Comparison of ENCODE assay signal across 8 cellular contexts in the genomic region with DNA sequence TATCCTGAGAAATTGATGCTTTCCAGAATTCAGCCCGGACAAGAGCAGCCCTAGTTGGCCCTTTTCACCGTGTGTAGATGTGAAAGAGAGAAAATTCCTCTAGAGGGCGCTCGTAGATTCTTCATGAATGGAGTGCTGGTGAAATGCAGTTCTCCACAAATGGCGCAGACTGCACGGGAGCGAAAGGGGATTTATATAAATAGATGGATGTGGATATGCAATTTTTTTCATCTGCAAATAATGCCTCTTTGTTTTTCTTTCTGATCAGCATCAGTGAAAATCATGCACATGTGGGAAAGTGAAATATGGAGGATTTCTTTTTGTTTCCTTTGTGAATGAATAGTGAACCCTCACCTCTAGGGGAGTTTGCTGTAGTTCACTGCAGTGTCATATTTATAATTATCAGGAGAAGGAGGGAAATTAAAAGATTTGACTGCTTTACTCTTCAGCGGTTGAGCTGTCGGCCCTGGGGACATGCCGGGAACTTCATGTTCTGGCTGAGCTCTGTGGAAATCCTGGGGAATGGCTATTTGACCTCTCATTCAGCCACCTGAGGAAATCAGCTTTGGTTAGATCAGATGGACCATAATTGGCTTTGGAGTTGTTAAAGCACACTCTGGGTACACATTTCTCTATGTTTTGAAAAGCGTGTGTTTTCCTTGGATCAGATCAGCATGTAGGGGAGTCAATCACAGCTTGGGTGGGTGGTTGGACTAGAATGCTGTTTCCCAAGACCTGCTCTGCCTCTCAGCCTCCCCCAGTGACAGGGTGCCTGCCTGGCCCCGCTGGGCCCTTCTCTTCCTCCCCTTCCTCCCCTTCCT.
DNase-seq lines count a peak whose midpoint lies in the region; ATAC-seq and TF ChIP-seq lines count a peak whose summit lies in the region.

No MANE protein-coding gene starts in this region.

- H3K4me1 Mint-ChIP-seq in activated T-helper 1 cell treated with anti-CD3 and anti-CD28 coated beads, Interleukin-12 subunit alpha, Interleukin-12 subunit beta, Interleukin-2, Interleukin-4 antibody, amounts not matched to agents 30 ng/mL and 10 ng/mL and 1 ng/mL, durations not matched to agents 14 hours and 24 hours and 36 hours (ENCODE audit: low read depth) = peaks cover 14% of the 10 kb centered on the region

- TF ChIP-seq CTCF in prostate gland (IDR thresholded peaks at IDR 0.05) = peak in 3 of 4 experiments; percentile 58 to 76 (median 64)

- DNase-seq in NCI-H446 (lab: John Stamatoyannopoulos, UW) = peak; percentile 64 to 82
- DNase-seq in NCI-H446 treated with DMSO at 0.1 percent for 48 hours (lab: John Stamatoyannopoulos, UW) = no peak
- DNase-seq in NCI-H345 treated with DMSO at 0.1 percent for 48 hours (lab: John Stamatoyannopoulos, UW; ENCODE audit: unreplicated experiment) = peak; percentile 53
- DNase-seq in activated T-helper 1 cell treated with anti-CD3 and anti-CD28 coated beads, Interleukin-12 subunit alpha, Interleukin-12 subunit beta, Interleukin-2, Interleukin-4 antibody, amounts not matched to agents 30 ng/mL and 10 ng/mL and 1 ng/mL, durations not matched to agents 14 hours and 24 hours and 36 hours (ENCODE audit: low spot score) = peak; percentile 8
- DNase-seq in Right ventricle myocardium superior = no peak
- peak; percentile 58 for DNase-seq in prostate gland (ENCODE audit: low spot score)

- H3K27ac Mint-ChIP-seq in activated T-helper 1 cell treated with anti-CD3 and anti-CD28 coated beads, Interleukin-12 subunit alpha, Interleukin-12 subunit beta, Interleukin-2, Interleukin-4 antibody, amounts not matched to agents 30 ng/mL and 10 ng/mL and 1 ng/mL, durations not matched to agents 14 hours and 24 hours and 36 hours = no peak overlapping the region

- H3K4me1 ChIP-seq in prostate gland (replicated peaks) = no peaks in the 10 kb centered on the region

- H3K27me3 Mint-ChIP-seq in activated T-helper 1 cell treated with anti-CD3 and anti-CD28 coated beads, Interleukin-12 subunit alpha, Interleukin-12 subunit beta, Interleukin-2, Interleukin-4 antibody, amounts not matched to agents 30 ng/mL and 10 ng/mL and 1 ng/mL, durations not matched to agents 14 hours and 24 hours and 36 hours (ENCODE audit: insufficient read depth) = no peaks in the 10 kb centered on the region

- 17% methylated on average over 12 of the region's 12 CpGs for WGBS in prostate gland

- H3K36me3 Mint-ChIP-seq in activated T-helper 1 cell treated with anti-CD3 and anti-CD28 coated beads, Interleukin-12 subunit alpha, Interleukin-12 subunit beta, Interleukin-2, Interleukin-4 antibody, amounts not matched to agents 30 ng/mL and 10 ng/mL and 1 ng/mL, durations not matched to agents 14 hours and 24 hours and 36 hours (ENCODE audit: low read depth) = no peaks in the 10 kb centered on the region

- H3K9me3 ChIP-seq in prostate gland = no peaks in the 10 kb centered on the region

- H3K27ac ChIP-seq in prostate gland = no peak overlapping the region

- H3K27me3 ChIP-seq in prostate gland (replicated peaks; ENCODE audit: insufficient read depth) = no peaks in the 10 kb centered on the region

- no peak overlapping the region for H3K4me3 Mint-ChIP-seq in activated T-helper 1 cell treated with anti-CD3 and anti-CD28 coated beads, Interleukin-12 subunit alpha, Interleukin-12 subunit beta, Interleukin-2, Interleukin-4 antibody, amounts not matched to agents 30 ng/mL and 10 ng/mL and 1 ng/mL, durations not matched to agents 14 hours and 24 hours and 36 hours

- no peaks in the 10 kb centered on the region for H3K36me3 ChIP-seq in prostate gland

- ATAC-seq in GM19463 (IDR thresholded peaks at IDR 0.05; ENCODE audit: unreplicated experiment) = peak; percentile 61
- peak; percentile 84 for ATAC-seq in HG03439 (IDR thresholded peaks at IDR 0.05; ENCODE audit: unreplicated experiment)
- ATAC-seq in Right ventricle myocardium superior (ENCODE audit: poor library complexity) = peak; percentile 98

- no peak overlapping the region for H3K4me3 ChIP-seq in prostate gland

- no peaks in the 10 kb centered on the region for H3K9me3 Mint-ChIP-seq in activated T-helper 1 cell treated with anti-CD3 and anti-CD28 coated beads, Interleukin-12 subunit alpha, Interleukin-12 subunit beta, Interleukin-2, Interleukin-4 antibody, amounts not matched to agents 30 ng/mL and 10 ng/mL and 1 ng/mL, durations not matched to agents 14 hours and 24 hours and 36 hours

- intact Hi-C loops in activated T-helper 1 cell treated with anti-CD3 and anti-CD28 coated beads, Interleukin-12 subunit alpha, Interleukin-12 subunit beta, Interleukin-2, Interleukin-4 antibody, amounts not matched to agents 30 ng/mL and 10 ng/mL and 1 ng/mL, durations not matched to agents 14 hours and 24 hours and 36 hours (cut with micrococcal nuclease) = loop anchor here (1.0 to 5.0 kb wide), 3 partner anchors 238 to 583 kb away; no protein-coding TSS in a partner anchor
- intact Hi-C loops in Right ventricle myocardium superior (cut with DNase I) = loop anchor here (5.0 kb wide), 1 partner anchor 235 kb away; no protein-coding TSS in a partner anchor
- intact Hi-C loops in prostate gland (cut with DNase I) = loop anchor here (2.0 kb wide), 1 partner anchor 237 kb away; no protein-coding TSS in a partner anchor

- TF ChIP-seq POLR2A in prostate gland (IDR thresholded peaks at IDR 0.05) = no peak

Comparison
In these comparisons a context has a peak if more than half of its experiments do, and no peak if none do; other contexts are left out.
1. DNase-seq: peak in NCI-H446 (2 of 2), NCI-H345 treated with DMSO at 0.1 percent for 48 hours (single experiment), activated T-helper 1 cell treated with anti-CD3 and anti-CD28 coated beads, Interleukin-12 subunit alpha, Interleukin-12 subunit beta, Interleukin-2, Interleukin-4 antibody, amounts not matched to agents 30 ng/mL and 10 ng/mL and 1 ng/mL, durations not matched to agents 14 hours and 24 hours and 36 hours (single experiment) and prostate gland (single experiment); none in NCI-H446 treated with DMSO at 0.1 percent for 48 hours (single experiment) and Right ventricle myocardium superior (single experiment).
2. Peak in every context shown above with its lines, with median percentiles within 50 percentile points of each other: ATAC-seq.